In genomic region chr5:159435855-159436254, GRCh38 we compare ENCODE assay signal across 18 cellular contexts.
DNase-seq lines count a peak whose midpoint lies in the region; ATAC-seq and TF ChIP-seq lines count a peak whose summit lies in the region.
"Had no signal": no experiment of that assay in that cellular context is flagged by ENCODE, and none has a peak within 500 bp of the region (broad histone marks: within the 10 kb centered on the region; RNA-seq: fewer than 3 reads in every experiment).

No MANE protein-coding gene starts in this region.

- no peak overlapping the region for H3K4me3 Mint-ChIP-seq in natural killer cell treated with Interleukin-12 subunit alpha and Interleukin-12 subunit beta and Interleukin-15 and Interleukin-18, amount 100 ng/mL, for 72 hours
- no peak overlapping the region for H3K4me3 Mint-ChIP-seq in natural killer cell
- no peak overlapping the region for H3K4me3 Mint-ChIP-seq in stimulated activated effector memory CD8-positive, alpha-beta T cell treated with anti-CD3 and anti-CD28 coated beads, Interleukin-12 subunit alpha, Interleukin-12 subunit beta, amount 100 ng/mL, for 72 hours
- no peak overlapping the region for H3K4me3 Mint-ChIP-seq in activated CD8-positive, alpha-beta memory T cell treated with anti-CD3 and anti-CD28 coated beads, Interleukin-2, amount 10 ng/mL, durations not matched to agents 7 days and 5 days
- H3K4me3 Mint-ChIP-seq: CD4-positive, alpha-beta T cell; CD8-positive, alpha-beta T cell had no signal

- no peaks in the 10 kb centered on the region for H3K79me2 ChIP-seq in neural cell (replicated peaks; ENCODE audit: insufficient read depth, low read length)

- no peak overlapping the region for H2AFZ ChIP-seq in neural cell (ENCODE audit: low read depth, low read length)

- DNase-seq in natural killer cell treated with Interleukin-12 subunit alpha and Interleukin-12 subunit beta and Interleukin-15 and Interleukin-18, amount 100 ng/mL, for 72 hours (ENCODE audit: low spot score) = no peak
- no peak for DNase-seq in natural killer cell
- DNase-seq in stimulated activated effector memory CD8-positive, alpha-beta T cell treated with anti-CD3 and anti-CD28 coated beads, Interleukin-12 subunit alpha, Interleukin-12 subunit beta, amount 100 ng/mL, for 72 hours (ENCODE audit: low spot score in 2 of 2) = no peak
- DNase-seq in activated CD8-positive, alpha-beta memory T cell treated with anti-CD3 and anti-CD28 coated beads, Interleukin-2, amount 10 ng/mL, durations not matched to agents 7 days and 5 days = no peak
- DNase-seq in activated naive CD4-positive, alpha-beta T cell treated with Interleukin-2 at 50 U/mL for 16 hours = no peak
- DNase-seq: 8988T; ACHN; Caco-2; Calu3; CD4-positive, alpha-beta T cell; CD8-positive, alpha-beta T cell; DMS79 treated with DMSO at 0.1 percent for 48 hours; GF-D8 had no signal

- no peaks in the 10 kb centered on the region for H3F3A ChIP-seq in neural cell (ENCODE audit: insufficient read depth, low read length, poor library complexity, severe bottlenecking)

- CTCF ChIA-PET in HEK293 (lab: Yijun Ruan, JAX) = interaction anchor here (1.0 to 1.9 kb wide), 2 partner anchors 119 to 552 kb away, joined by 4 to 5 read pairs; no protein-coding TSS in a partner anchor
- CTCF ChIA-PET in activated CD8-positive, alpha-beta memory T cell treated with anti-CD3 and anti-CD28 coated beads, Interleukin-2, amount 10 ng/mL, durations not matched to agents 7 days and 5 days (lab: Charles Lee) = interaction anchor here (1.2 to 1.3 kb wide), 2 partner anchors 8 to 15 kb away, joined by 3 to 4 read pairs; no protein-coding TSS in a partner anchor

- no peak overlapping the region for H3K9ac ChIP-seq in neural cell (ENCODE audit: low read length)
- H3K9ac ChIP-seq: BLaER1 treated with 17β-estradiol and CSF1 and Interleukin-3, amounts not matched to agents 10 nM and 100 nM had no signal

- no peaks in the 10 kb centered on the region for H3K9me2 ChIP-seq in neural cell (ENCODE audit: insufficient read depth, low read length)

- no peaks in the 10 kb centered on the region for H3K36me3 Mint-ChIP-seq in natural killer cell treated with Interleukin-12 subunit alpha and Interleukin-12 subunit beta and Interleukin-15 and Interleukin-18, amount 100 ng/mL, for 72 hours
- no peaks in the 10 kb centered on the region for H3K36me3 Mint-ChIP-seq in natural killer cell
- no peaks in the 10 kb centered on the region for H3K36me3 Mint-ChIP-seq in stimulated activated effector memory CD8-positive, alpha-beta T cell treated with anti-CD3 and anti-CD28 coated beads, Interleukin-12 subunit alpha, Interleukin-12 subunit beta, amount 100 ng/mL, for 72 hours
- no peaks in the 10 kb centered on the region for H3K36me3 Mint-ChIP-seq in activated CD8-positive, alpha-beta memory T cell treated with anti-CD3 and anti-CD28 coated beads, Interleukin-2, amount 10 ng/mL, durations not matched to agents 7 days and 5 days
- H3K36me3 Mint-ChIP-seq: CD8-positive, alpha-beta T cell had no signal

- peaks cover 29 to 47% of the 10 kb centered on the region in 2 donors for H3K4me1 Mint-ChIP-seq in natural killer cell treated with Interleukin-12 subunit alpha and Interleukin-12 subunit beta and Interleukin-15 and Interleukin-18, amount 100 ng/mL, for 72 hours (ENCODE audit: low read depth in 2 of 2)
- peaks cover 12 to 24% of the 10 kb centered on the region in 2 donors for H3K4me1 Mint-ChIP-seq in natural killer cell
- H3K4me1 Mint-ChIP-seq in stimulated activated effector memory CD8-positive, alpha-beta T cell treated with anti-CD3 and anti-CD28 coated beads, Interleukin-12 subunit alpha, Interleukin-12 subunit beta, amount 100 ng/mL, for 72 hours = peaks cover 16% of the 10 kb centered on the region
- H3K4me1 Mint-ChIP-seq in activated CD8-positive, alpha-beta memory T cell treated with anti-CD3 and anti-CD28 coated beads, Interleukin-2, amount 10 ng/mL, durations not matched to agents 7 days and 5 days = peaks cover 7% of the 10 kb centered on the region

- TF ChIP-seq EP300 in neural cell (conservative IDR thresholded peaks at IDR 0.05; ENCODE audit: poor library complexity, severe bottlenecking) = peak; percentile 54

- peaks cover 20 to 41% of the 10 kb centered on the region in 2 donors for H3K27me3 Mint-ChIP-seq in natural killer cell treated with Interleukin-12 subunit alpha and Interleukin-12 subunit beta and Interleukin-15 and Interleukin-18, amount 100 ng/mL, for 72 hours
- peaks cover 14 to 30% of the 10 kb centered on the region in 2 donors for H3K27me3 Mint-ChIP-seq in natural killer cell (ENCODE audit: low read depth in 2 of 2)
- peaks cover 60% of the 10 kb centered on the region for H3K27me3 Mint-ChIP-seq in activated CD8-positive, alpha-beta memory T cell treated with anti-CD3 and anti-CD28 coated beads, Interleukin-2, amount 10 ng/mL, durations not matched to agents 7 days and 5 days
- H3K27me3 Mint-ChIP-seq: CD4-positive, alpha-beta T cell had no signal

- H3K27ac Mint-ChIP-seq in natural killer cell treated with Interleukin-12 subunit alpha and Interleukin-12 subunit beta and Interleukin-15 and Interleukin-18, amount 100 ng/mL, for 72 hours = no peak overlapping the region
- H3K27ac Mint-ChIP-seq in natural killer cell = no peak overlapping the region
- H3K27ac Mint-ChIP-seq in stimulated activated effector memory CD8-positive, alpha-beta T cell treated with anti-CD3 and anti-CD28 coated beads, Interleukin-12 subunit alpha, Interleukin-12 subunit beta, amount 100 ng/mL, for 72 hours = no peak overlapping the region
- no peak overlapping the region for H3K27ac Mint-ChIP-seq in activated CD8-positive, alpha-beta memory T cell treated with anti-CD3 and anti-CD28 coated beads, Interleukin-2, amount 10 ng/mL, durations not matched to agents 7 days and 5 days
- H3K27ac Mint-ChIP-seq: CD4-positive, alpha-beta T cell; CD8-positive, alpha-beta T cell had no signal

- TF ChIP-seq RAD21 in neural cell (conservative IDR thresholded peaks at IDR 0.05) = no peak

- no peak overlapping the region for H3K27ac ChIP-seq in HEK293 (ENCODE audit: extremely low read depth, low read depth, low read length)
- H3K27ac ChIP-seq in neural cell (ENCODE audit: low read length) = no peak overlapping the region
- H3K27ac ChIP-seq: BLaER1 treated with 17β-estradiol and CSF1 and Interleukin-3, amounts not matched to agents 10 nM and 100 nM; C4-2B had no signal

- peaks cover 5% of the 10 kb centered on the region for H3K9me3 Mint-ChIP-seq in natural killer cell treated with Interleukin-12 subunit alpha and Interleukin-12 subunit beta and Interleukin-15 and Interleukin-18, amount 100 ng/mL, for 72 hours
- H3K9me3 Mint-ChIP-seq in natural killer cell = no peaks in the 10 kb centered on the region
- H3K9me3 Mint-ChIP-seq in stimulated activated effector memory CD8-positive, alpha-beta T cell treated with anti-CD3 and anti-CD28 coated beads, Interleukin-12 subunit alpha, Interleukin-12 subunit beta, amount 100 ng/mL, for 72 hours = no peaks in the 10 kb centered on the region
- H3K9me3 Mint-ChIP-seq in activated CD8-positive, alpha-beta memory T cell treated with anti-CD3 and anti-CD28 coated beads, Interleukin-2, amount 10 ng/mL, durations not matched to agents 7 days and 5 days (ENCODE audit: low read depth) = no peaks in the 10 kb centered on the region
- H3K9me3 Mint-ChIP-seq: CD4-positive, alpha-beta T cell; CD8-positive, alpha-beta T cell had no signal

- H3K27me3 ChIP-seq in neural cell (ENCODE audit: insufficient read depth, low read depth, low read length) = no peaks in the 10 kb centered on the region
- H3K27me3 ChIP-seq: BLaER1 treated with 17β-estradiol and CSF1 and Interleukin-3, amounts not matched to agents 10 nM and 100 nM had no signal

- peak; percentile 61 to 65 for ATAC-seq in natural killer cell treated with Interleukin-12 subunit alpha and Interleukin-12 subunit beta and Interleukin-15 and Interleukin-18, amount 100 ng/mL, for 72 hours
- no peak for ATAC-seq in natural killer cell
- peak; percentile 47 for ATAC-seq in stimulated activated effector memory CD8-positive, alpha-beta T cell treated with anti-CD3 and anti-CD28 coated beads, Interleukin-12 subunit alpha, Interleukin-12 subunit beta, amount 100 ng/mL, for 72 hours
- no peak for ATAC-seq in HG03460 (IDR thresholded peaks at IDR 0.05; ENCODE audit: unreplicated experiment)
- ATAC-seq in activated CD8-positive, alpha-beta memory T cell treated with anti-CD3 and anti-CD28 coated beads, Interleukin-2, amount 10 ng/mL, durations not matched to agents 7 days and 5 days = no peak
- ATAC-seq: CD8-positive, alpha-beta T cell had no signal

- H3K4me1 ChIP-seq in HEK293 (ENCODE audit: control insufficient read depth, insufficient read depth, low read length) = no peaks in the 10 kb centered on the region
- H3K4me1 ChIP-seq: Caco-2 had no signal

- POLR2A ChIA-PET in HEK293 (lab: Yijun Ruan, JAX) = no interaction called here

- no peak for TF ChIP-seq CTCF in natural killer cell (IDR thresholded peaks at IDR 0.05)
- TF ChIP-seq CTCF in HEK293 (tag by site-specific recombination; IDR thresholded peaks at IDR 0.05) = no peak
- no peak for TF ChIP-seq CTCF in neural cell (IDR thresholded peaks at IDR 0.05; ENCODE audit: poor library complexity, severe bottlenecking)

- no peaks in the 10 kb centered on the region for H4K20me1 ChIP-seq in neural cell (ENCODE audit: insufficient read depth)
- H4K20me1 ChIP-seq: BLaER1 treated with 17β-estradiol and CSF1 and Interleukin-3, amounts not matched to agents 10 nM and 100 nM had no signal

- H3K4me2 ChIP-seq in neural cell (ENCODE audit: low read length) = no peak overlapping the region
- H3K4me2 ChIP-seq: BLaER1 treated with 17β-estradiol and CSF1 and Interleukin-3, amounts not matched to agents 10 nM and 100 nM had no signal

- H3K9me3 ChIP-seq in HEK293 (ENCODE audit: control insufficient read depth, insufficient read depth, low read depth, low read length) = no peaks in the 10 kb centered on the region
- no peaks in the 10 kb centered on the region for H3K9me3 ChIP-seq in neural cell (ENCODE audit: low read length)
- H3K9me3 ChIP-seq: BLaER1 treated with 17β-estradiol and CSF1 and Interleukin-3, amounts not matched to agents 10 nM and 100 nM; Caco-2 had no signal

- no peaks in the 10 kb centered on the region for H3K36me3 ChIP-seq in HEK293 (ENCODE audit: control insufficient read depth in 2 of 2, insufficient read depth in 1 of 2, low read length in 2 of 2)
- H3K36me3 ChIP-seq in neural cell (ENCODE audit: insufficient read depth, low read length) = no peaks in the 10 kb centered on the region
- H3K36me3 ChIP-seq: BLaER1 treated with 17β-estradiol and CSF1 and Interleukin-3, amounts not matched to agents 10 nM and 100 nM had no signal

- intact Hi-C loops in natural killer cell (cut with micrococcal nuclease) = no loop called here

- no peak overlapping the region for H3K4me3 ChIP-seq in HEK293 (ENCODE audit: low read depth, low read length)
- H3K4me3 ChIP-seq in neural cell (ENCODE audit: low read length) = no peak overlapping the region
- H3K4me3 ChIP-seq: BLaER1 treated with 17β-estradiol and CSF1 and Interleukin-3, amounts not matched to agents 10 nM and 100 nM had no signal

TF ChIP-seq in HEK293, 187 proteins besides CTCF, POLR2A, EP300 and RAD21 (continues in another document):
- TF ChIP-seq ZNF560 (tag by site-specific recombination; IDR thresholded peaks at IDR 0.05; ENCODE audit: borderline replicate concordance) = no peak

TF ChIP-seq in neural cell, 6 proteins besides CTCF, POLR2A, EP300 and RAD21 (continues in another document):
- TF ChIP-seq TAF1 (IDR thresholded peaks at IDR 0.05; ENCODE audit: low read depth) = no peak

Comparison
In these comparisons a context has a peak if more than half of its experiments do, and no peak if none do; other contexts are left out.
1. ATAC-seq: peak in natural killer cell treated with Interleukin-12 subunit alpha and Interleukin-12 subunit beta and Interleukin-15 and Interleukin-18, amount 100 ng/mL, for 72 hours (2 of 2) and stimulated activated effector memory CD8-positive, alpha-beta T cell treated with anti-CD3 and anti-CD28 coated beads, Interleukin-12 subunit alpha, Interleukin-12 subunit beta, amount 100 ng/mL, for 72 hours (single experiment); none in natural killer cell (0 of 3), HG03460 (single experiment) and activated CD8-positive, alpha-beta memory T cell treated with anti-CD3 and anti-CD28 coated beads, Interleukin-2, amount 10 ng/mL, durations not matched to agents 7 days and 5 days (single experiment).